Comparison of ENCODE assay signal across 32 cellular contexts in genomic region chr1:154572433-154573167, GRCh38. TPM values are rescaled to one million over a fixed set of nuclear protein-coding genes. Genes with fewer than 3 reads are reported as not detected.
DNase-seq lines count a peak whose midpoint lies in the region; ATAC-seq, FAIRE-seq and TF ChIP-seq lines count a peak whose summit lies in the region.
"Had no signal": no experiment of that assay in that cellular context is flagged by ENCODE, and none has a peak within 500 bp of the region (broad histone marks: within the 10 kb centered on the region; RNA-seq: fewer than 3 reads in every experiment).

No MANE protein-coding gene starts in this region.

- peaks cover 33% of the 10 kb centered on the region for H4K20me1 ChIP-seq in BLaER1
- H4K20me1 ChIP-seq in GM12878 (ENCODE audit: control insufficient read depth, insufficient read depth), result no peaks in the 10 kb centered on the region; the same call in 1 of the 2 replicates

- POLR2A ChIA-PET in GM12878 (lab: Charles Lee), result interaction anchor here (0.7 kb wide), 1 partner anchor 32 kb away, joined by 3 read pairs; no protein-coding TSS in a partner anchor

- peaks cover under 1% of the 10 kb centered on the region for H3K9me3 Mint-ChIP-seq in nephron progenitor cell
- H3K9me3 Mint-ChIP-seq: activated CD4-positive, alpha-beta memory T cell treated with anti-CD3 and anti-CD28 coated beads, Interleukin-2, amount 10 ng/mL, durations not matched to agents 7 days and 5 days; activated naive CD4-positive, alpha-beta T cell treated with anti-CD3 and anti-CD28 coated beads, Interleukin-2, amount 50 U/mL, for 72 hours; CD4-positive, alpha-beta T cell; naive thymus-derived CD8-positive, alpha-beta T cell; stimulated activated naive B cell treated with anti-CD40 and anti-IgM and Interleukin-4, amounts not matched to agents 10 μg/mL and 1 μg/mL and 100 μg/mL, for 72 hours had no signal

- H3K9ac ChIP-seq in BLaER1, result no peak overlapping the region
- no peak overlapping the region for H3K9ac ChIP-seq in GM12878 (ENCODE audit: control insufficient read depth, insufficient read depth, low read length)

- H3K4me3 ChIP-seq in BLaER1 (no peak overlapping the region), GM12878 (no peak overlapping the region)
- H3K4me3 ChIP-seq: gastrocnemius medialis, lower lobe of right lung, skin epidermis, upper lobe of right lung had no signal

- no peak for FAIRE-seq in GM12878 (lab: Jason Lieb, UNC)
- FAIRE-seq: colon, D721Med had no signal

- TF ChIP-seq CTCF in GM12878 (IDR thresholded peaks at IDR 0.05 in 2 of 3, conservative IDR thresholded peaks at IDR 0.05 in 1 of 3; ENCODE audit: control insufficient read depth in 2 of 3, extremely low read depth in 1 of 3, insufficient read depth in 1 of 3, low read depth in 3 of 3, low read length in 3 of 3), result no peak
- TF ChIP-seq CTCF in nephron progenitor cell (IDR thresholded peaks at IDR 0.05), result no peak
- TF ChIP-seq CTCF in GM10266 (IDR thresholded peaks at IDR 0.05; ENCODE audit: control insufficient read depth, insufficient read depth, low read depth, missing control alignments), result no peak

- H3K79me2 ChIP-seq in GM12878 (ENCODE audit: control insufficient read depth, insufficient read depth, low read length), result no peaks in the 10 kb centered on the region

- H3K27ac ChIP-seq in BLaER1, result no peak overlapping the region
- H3K27ac ChIP-seq in GM12878 (ENCODE audit: control insufficient read depth, insufficient read depth), result no peak overlapping the region
- H3K27ac ChIP-seq: gastrocnemius medialis, lower lobe of right lung, skin epidermis, upper lobe of right lung had no signal

- WGBS in GM12878 (ENCODE audit: insufficient coverage, insufficient replicate concordance, low lambda C conversion rate, missing lambda C conversion rate), result 47% methylated on average over 12 of the region's 12 CpGs

- DNase-seq in DMS53 (lab: John Stamatoyannopoulos, UW), result peak; percentile 29
- no peak for DNase-seq in DMS53 treated with DMSO at 0.1 percent for 48 hours (lab: John Stamatoyannopoulos, UW; ENCODE audit: unreplicated experiment)
- DNase-seq in GM12878 (ENCODE audit: low read depth, low spot score), result no peak
- DNase-seq in nephron progenitor cell, result peak; percentile 33
- DNase-seq in GM10266 (ENCODE audit: extremely low spot score), result no peak
- no peak for DNase-seq in COLO668 (lab: John Stamatoyannopoulos, UW; ENCODE audit: unreplicated experiment)
- DNase-seq: 8988T; activated CD4-positive, alpha-beta memory T cell treated with anti-CD3 and anti-CD28 coated beads, Interleukin-2, amount 10 ng/mL, durations not matched to agents 7 days and 5 days; activated CD4-positive, CD25-positive, alpha-beta regulatory T cell treated with anti-CD3 and anti-CD28 coated beads, Interleukin-2, amount 50 U/mL, for 72 hours; activated CD8-positive, alpha-beta memory T cell treated with anti-CD3 and anti-CD28 coated beads, Interleukin-2, amount 50 U/mL, for 48 hours; amygdala; CD4-positive, alpha-beta T cell; gastrocnemius medialis; HCEC 1CT; hippocampal formation; IMR-90; lower lobe of right lung; NCI-H1048; NCI-H226; NCI-H526 treated with DMSO at 0.1 percent for 48 hours; stimulated activated naive B cell treated with anti-CD40 and anti-IgM and Interleukin-4, amounts not matched to agents 10 μg/mL and 1 μg/mL and 100 μg/mL, for 72 hours; upper lobe of right lung had no signal

- no TSS peak for BruUV-seq in GM12878 (replicated peaks; lab: Mats Ljungman, UMichigan)

- no peak for TF ChIP-seq POLR2A in GM12878 (IDR thresholded peaks at IDR 0.05; ENCODE audit: low read depth, low read length)

- peaks cover 12% of the 10 kb centered on the region for H3K27me3 ChIP-seq in BLaER1
- peaks cover 0 to 5% of the 10 kb centered on the region in 2 experiments; a peak in 2 of 4 replicates for H3K27me3 ChIP-seq in GM12878 (replicated peaks in 1 of 2; ENCODE audit: control insufficient read depth in 2 of 2, insufficient read depth in 2 of 2, low read length in 1 of 2)
- H3K27me3 ChIP-seq: gastrocnemius medialis had no signal

- H3K27ac Mint-ChIP-seq in nephron progenitor cell, result no peak overlapping the region
- H3K27ac Mint-ChIP-seq: activated CD4-positive, alpha-beta memory T cell treated with anti-CD3 and anti-CD28 coated beads, Interleukin-2, amount 10 ng/mL, durations not matched to agents 7 days and 5 days; CD4-positive, alpha-beta T cell; stimulated activated naive B cell treated with anti-CD40 and anti-IgM and Interleukin-4, amounts not matched to agents 10 μg/mL and 1 μg/mL and 100 μg/mL, for 72 hours had no signal

- H3K4me1 ChIP-seq in BLaER1 (peaks cover 59% of the 10 kb centered on the region), GM12878 (ENCODE audit: control insufficient read depth, insufficient read depth, low read length) (no peaks in the 10 kb centered on the region)

- H3K36me3 ChIP-seq in BLaER1 (peaks cover under 1% of the 10 kb centered on the region; the same call in 1 of the 2 replicates), GM12878 (ENCODE audit: control insufficient read depth in 2 of 2, insufficient read depth in 2 of 2, low read length in 1 of 2) (no peaks in the 10 kb centered on the region; a peak in 1 of 4 replicates)
- H3K36me3 ChIP-seq: gastrocnemius medialis, lower lobe of right lung, upper lobe of right lung had no signal

- peaks cover 42% of the 10 kb centered on the region for H3K27me3 Mint-ChIP-seq in nephron progenitor cell (ENCODE audit: low read depth, poor library complexity)

- intact Hi-C loops in GM12878 (cut with micrococcal nuclease; ENCODE audit: unreplicated experiment), result no loop called here

- ATAC-seq in GM12878 (no peak; the same call in 2 of the 3 replicates), HG02885 (IDR thresholded peaks at IDR 0.05; ENCODE audit: poor library complexity, unreplicated experiment) (no peak)
- ATAC-seq: activated naive CD4-positive, alpha-beta T cell treated with anti-CD3 and anti-CD28 coated beads, Interleukin-2, amount 50 U/mL, for 72 hours; gastrocnemius medialis; lower lobe of right lung; naive thymus-derived CD8-positive, alpha-beta T cell; Right ventricle myocardium inferior; stimulated activated naive B cell treated with anti-CD40 and anti-IgM and Interleukin-4, amounts not matched to agents 10 μg/mL and 1 μg/mL and 100 μg/mL, for 72 hours; upper lobe of right lung had no signal

- CTCF ChIA-PET in GM12878 (lab: Yijun Ruan, JAX), result interaction anchor here (0.6 to 1.1 kb wide), 2 partner anchors 12 to 37 kb away, joined by 3 to 4 read pairs; no protein-coding TSS in a partner anchor

- no peak for TF ChIP-seq EP300 in GM12878 (IDR thresholded peaks at IDR 0.05; ENCODE audit: borderline replicate concordance in 1 of 2, control insufficient read depth in 1 of 2, low read depth in 2 of 2, low read length in 2 of 2)

- H3K9me3 ChIP-seq in BLaER1, result no peaks in the 10 kb centered on the region
- no peaks in the 10 kb centered on the region for H3K9me3 ChIP-seq in GM12878 (replicated peaks; ENCODE audit: control insufficient read depth, insufficient read depth, low read length)
- H3K9me3 ChIP-seq: gastrocnemius medialis, lower lobe of right lung, upper lobe of right lung had no signal

- H3K4me3 Mint-ChIP-seq in nephron progenitor cell, result no peak overlapping the region
- H3K4me3 Mint-ChIP-seq: activated CD4-positive, alpha-beta memory T cell treated with anti-CD3 and anti-CD28 coated beads, Interleukin-2, amount 10 ng/mL, durations not matched to agents 7 days and 5 days; CD4-positive, alpha-beta T cell; naive thymus-derived CD8-positive, alpha-beta T cell; stimulated activated naive B cell treated with anti-CD40 and anti-IgM and Interleukin-4, amounts not matched to agents 10 μg/mL and 1 μg/mL and 100 μg/mL, for 72 hours had no signal

- RAD21 ChIA-PET in GM12878 (lab: Charles Lee; ENCODE audit: unreplicated experiment), result no interaction called here

- TF ChIP-seq RAD21 in GM12878 (IDR thresholded peaks at IDR 0.05; ENCODE audit: insufficient read depth, low read depth, low read length), result no peak

- peak overlapping the region; percentile 72 for H3K4me2 ChIP-seq in BLaER1
- no peak overlapping the region for H3K4me2 ChIP-seq in GM12878 (ENCODE audit: control insufficient read depth, insufficient read depth)

- H3K4me1 Mint-ChIP-seq in nephron progenitor cell, result peaks cover 44% of the 10 kb centered on the region

- SMC1A ChIA-PET in GM12878 (lab: Charles Lee; ENCODE audit: uncharacterized antibody, unreplicated experiment), result interaction anchor here (1.1 kb wide), 1 partner anchor 13 kb away, joined by 3 read pairs; no protein-coding TSS in a partner anchor

- H3K36me3 Mint-ChIP-seq in nephron progenitor cell (ENCODE audit: low read depth), result no peaks in the 10 kb centered on the region
- H3K36me3 Mint-ChIP-seq: activated naive CD4-positive, alpha-beta T cell treated with anti-CD3 and anti-CD28 coated beads, Interleukin-2, amount 50 U/mL, for 72 hours; naive thymus-derived CD8-positive, alpha-beta T cell had no signal

- in situ Hi-C loops in GM12878 (cut with MboI), result no loop called here

- no peak overlapping the region for H2AFZ ChIP-seq in GM12878 (ENCODE audit: control insufficient read depth, low read depth, low read length)

RNA-seq across cellular contexts. Expression of gene CHRNB2, which starts 5.0 kb away (rescaled TPM):
- 0.07 and 0.08 TPM in 2 replicates for total RNA-seq in GM12878 (2013; cell fraction: nucleolus; rRNA removed)
- total RNA-seq in GM12878 (2014; rRNA removed) (not detected in 2 replicates), GM12878 (2014; rRNA removed; fragmentation: Illumina TruSeq; extraction: Trizol) (not detected in 2 replicates), GM12878 (2021) (0.03 TPM in 1 of 2 replicates, not detected in the other)
- 0.10 TPM for polyA plus RNA-seq in GM12878 (2011; ENCODE audit: low read depth)
- polyA plus RNA-seq in GM12878 (2011; rRNA removed) (not detected in 2 replicates), GM12878 (2014; fragmentation: Illumina TruSeq; extraction: Trizol) (0.03 TPM in 1 of 2 replicates, not detected in the other), GM12878 (2014; fragmentation: Nextera tagmentation; extraction: Ambion mirVana) (not detected), GM12878 (2014; rRNA removed) (0.01 and 0.04 TPM in 2 replicates), GM12878 (2016; fragmentation: Nextera tagmentation; extraction: Ambion mirVana) (under 1 TPM in 1 of 2 experiments, not detected in 1; 0.11 TPM)
- polyA plus RNA-seq in GM12878 (2011; cell fraction: cytosol; rRNA removed), result 0.02 TPM in 1 of 2 replicates, not detected in the other
- polyA plus RNA-seq in GM12878 (2011; cell fraction: nucleus; rRNA removed), result 0.04 and 0.07 TPM in 2 replicates
- 0.08 and 0.10 TPM in 2 replicates for polyA plus RNA-seq in GM12878 (2012)
- 0.80 TPM in 1 of 2 replicates, not detected in the other for polyA minus RNA-seq in GM12878 (2011; rRNA and poly(A)+ RNA removed)
- not detected in 2 replicates for polyA minus RNA-seq in GM12878 (2011; cell fraction: cytosol; rRNA and poly(A)+ RNA removed)
- not detected in 2 replicates for polyA minus RNA-seq in GM12878 (2011; cell fraction: nucleus; rRNA and poly(A)+ RNA removed)
- total RNA-seq: activated CD4-positive, alpha-beta memory T cell treated with anti-CD3 and anti-CD28 coated beads, Interleukin-2, amount 10 ng/mL, durations not matched to agents 7 days and 5 days; CD4-positive, alpha-beta T cell; fibroblast of lung; gastrocnemius medialis; lower lobe of right lung; mononuclear cell; naive thymus-derived CD8-positive, alpha-beta T cell; Right ventricle myocardium inferior; upper lobe of right lung had no signal

RNA-seq across cellular contexts. Expression of gene UBE2Q1, which starts 14.1 kb away (rescaled TPM):
- 23.0 and 26.0 TPM in 2 replicates for total RNA-seq in GM12878 (2013; cell fraction: nucleolus; rRNA removed)
- total RNA-seq in GM12878 (2014; rRNA removed) (30.3 and 33.6 TPM in 2 replicates), GM12878 (2014; rRNA removed; fragmentation: Illumina TruSeq; extraction: Trizol) (34.8 and 40.0 TPM in 2 replicates), GM12878 (2021) (79.1 and 82.6 TPM in 2 replicates)
- polyA plus RNA-seq in GM12878 (2011; ENCODE audit: low read depth), result 151 TPM
- polyA plus RNA-seq in GM12878 (2011; rRNA removed) (23.5 and 25.1 TPM in 2 replicates), GM12878 (2014; fragmentation: Illumina TruSeq; extraction: Trizol) (63.9 and 75.3 TPM in 2 replicates), GM12878 (2014; fragmentation: Nextera tagmentation; extraction: Ambion mirVana) (10 to 100 TPM; 11.0 to 20.3 TPM), GM12878 (2014; rRNA removed) (24.7 and 27.0 TPM in 2 replicates), GM12878 (2016; fragmentation: Nextera tagmentation; extraction: Ambion mirVana) (1 to 10 TPM; 3.9 to 4.3 TPM)
- polyA plus RNA-seq in GM12878 (2011; cell fraction: cytosol; rRNA removed), result 14.7 and 17.2 TPM in 2 replicates
- 35.1 and 39.0 TPM in 2 replicates for polyA plus RNA-seq in GM12878 (2011; cell fraction: nucleus; rRNA removed)
- 48.0 and 59.0 TPM in 2 replicates for polyA plus RNA-seq in GM12878 (2012)
- 16.3 and 17.7 TPM in 2 replicates for polyA minus RNA-seq in GM12878 (2011; rRNA and poly(A)+ RNA removed)
- polyA minus RNA-seq in GM12878 (2011; cell fraction: cytosol; rRNA and poly(A)+ RNA removed), result 14.3 and 20.0 TPM in 2 replicates
- 20.2 and 20.4 TPM in 2 replicates for polyA minus RNA-seq in GM12878 (2011; cell fraction: nucleus; rRNA and poly(A)+ RNA removed)

RNA-seq across cellular contexts. Expression of gene ADAR, which starts 35.4 kb away (rescaled TPM):
- 255 and 274 TPM in 2 replicates for total RNA-seq in GM12878 (2013; cell fraction: nucleolus; rRNA removed)
- total RNA-seq in GM12878 (2014; rRNA removed) (177 and 189 TPM in 2 replicates), GM12878 (2014; rRNA removed; fragmentation: Illumina TruSeq; extraction: Trizol) (174 and 179 TPM in 2 replicates), GM12878 (2021) (283 and 292 TPM in 2 replicates)
- 115 TPM for polyA plus RNA-seq in GM12878 (2011; ENCODE audit: low read depth)
- polyA plus RNA-seq in GM12878 (2011; rRNA removed) (369 and 413 TPM in 2 replicates), GM12878 (2014; fragmentation: Illumina TruSeq; extraction: Trizol) (213 and 235 TPM in 2 replicates), GM12878 (2014; fragmentation: Nextera tagmentation; extraction: Ambion mirVana) (100 to 1,000 TPM in 1 of 2 experiments, 10 to 100 TPM in 1; 55.5 to 105 TPM), GM12878 (2014; rRNA removed) (172 and 180 TPM in 2 replicates), GM12878 (2016; fragmentation: Nextera tagmentation; extraction: Ambion mirVana) (100 to 1,000 TPM; 160 to 169 TPM)
- 278 and 279 TPM in 2 replicates for polyA plus RNA-seq in GM12878 (2011; cell fraction: cytosol; rRNA removed)
- 453 and 565 TPM in 2 replicates for polyA plus RNA-seq in GM12878 (2011; cell fraction: nucleus; rRNA removed)
- 132 and 134 TPM in 2 replicates for polyA plus RNA-seq in GM12878 (2012)
- polyA minus RNA-seq in GM12878 (2011; rRNA and poly(A)+ RNA removed), result 717 and 718 TPM in 2 replicates
- 130 and 154 TPM in 2 replicates for polyA minus RNA-seq in GM12878 (2011; cell fraction: cytosol; rRNA and poly(A)+ RNA removed)
- 221 and 272 TPM in 2 replicates for polyA minus RNA-seq in GM12878 (2011; cell fraction: nucleus; rRNA and poly(A)+ RNA removed)

Comparison
In these comparisons a context has a peak if more than half of its experiments do, and no peak if none do; other contexts are left out.
1. DNase-seq: peak in DMS53 (single experiment) and nephron progenitor cell (single experiment); none in DMS53 treated with DMSO at 0.1 percent for 48 hours (single experiment), GM12878 (single experiment), GM10266 (single experiment) and COLO668 (single experiment).